19 cellular contexts compared by ENCODE assay signal in the genomic region with DNA sequence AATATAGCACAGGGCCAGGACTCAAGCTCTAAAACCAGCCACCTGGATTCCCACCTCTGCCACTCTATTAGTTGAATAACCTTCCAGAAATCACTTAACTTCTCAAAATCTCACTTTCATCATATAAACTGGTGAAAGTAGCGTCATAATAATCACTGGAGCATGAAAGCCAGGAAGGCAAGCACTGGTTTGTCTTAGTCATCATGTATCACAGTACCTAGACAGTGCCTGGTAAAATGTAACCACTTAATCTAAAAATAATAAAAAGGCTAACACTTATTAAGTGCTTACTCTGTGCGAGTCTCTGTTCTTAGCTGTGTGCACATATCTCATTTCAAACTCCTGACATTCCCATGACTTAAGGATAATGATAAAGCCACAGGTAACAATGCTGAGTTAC.
"Had no signal": no experiment of that assay in that cellular context is flagged by ENCODE, and none has a peak within 500 bp of the region (broad histone marks: within the 10 kb centered on the region; RNA-seq: fewer than 3 reads in every experiment).

No MANE protein-coding gene starts in this region.

- H3K4me3 Mint-ChIP-seq: brain; dendritic cell treated with granulocyte-macrophage colony-stimulating factor and Interleukin-4, amounts not matched to agents 40 ng/mL and 50 ng/mL, for 4 days; effector memory CD8-positive, alpha-beta T cell; naive B cell had no signal

- H3K27ac ChIP-seq: right atrium auricular region, skin epidermis, stomach, thoracic aorta had no signal

- DNase-seq: activated CD4-positive, alpha-beta T cell treated with anti-CD3 and anti-CD28 coated beads, Interleukin-2, amount 50 U/mL, for 4 hours; activated effector memory CD4-positive, alpha-beta T cell treated with Interleukin-2 at 50 U/mL for 16 hours; activated T-cell treated with anti-CD3 and anti-CD28 coated beads, Interleukin-2, amount 50 U/mL, for 1 hour; amniotic stem cell; effector memory CD8-positive, alpha-beta T cell; erythroblast; hypothalamus; left colon; naive B cell; posterior cingulate gyrus; stomach had no signal

- H3K36me3 ChIP-seq: right atrium auricular region, stomach, thoracic aorta had no signal

- H3K4me3 ChIP-seq: lung, right atrium auricular region, skin epidermis, stomach, thoracic aorta had no signal

- H3K27me3 ChIP-seq: right atrium auricular region, stomach had no signal

- H3K9me3 Mint-ChIP-seq: brain; dendritic cell treated with granulocyte-macrophage colony-stimulating factor and Interleukin-4, amounts not matched to agents 40 ng/mL and 50 ng/mL, for 4 days had no signal

- ATAC-seq: activated CD4-positive, CD25-positive, alpha-beta regulatory T cell treated with anti-CD3 and anti-CD28 coated beads, Interleukin-2, amount 50 U/mL, for 24 hours; activated naive CD4-positive, alpha-beta T cell treated with anti-CD3 and anti-CD28 coated beads, Interleukin-2, amount 50 U/mL, for 72 hours; effector memory CD8-positive, alpha-beta T cell; left colon had no signal

- H3K9me3 ChIP-seq: right atrium auricular region, stomach, thoracic aorta had no signal

- H3K4me1 Mint-ChIP-seq: naive B cell had no signal

- H3K4me1 ChIP-seq: right atrium auricular region, stomach had no signal

- H3K36me3 Mint-ChIP-seq: activated naive CD4-positive, alpha-beta T cell treated with anti-CD3 and anti-CD28 coated beads, Interleukin-2, amount 50 U/mL, for 72 hours; brain; naive B cell had no signal

- H3K27me3 Mint-ChIP-seq: dendritic cell treated with granulocyte-macrophage colony-stimulating factor and Interleukin-4, amounts not matched to agents 40 ng/mL and 50 ng/mL, for 4 days; effector memory CD8-positive, alpha-beta T cell had no signal

- H3K27ac Mint-ChIP-seq: activated naive CD4-positive, alpha-beta T cell treated with anti-CD3 and anti-CD28 coated beads, Interleukin-2, amount 50 U/mL, for 72 hours; dendritic cell treated with granulocyte-macrophage colony-stimulating factor and Interleukin-4, amounts not matched to agents 40 ng/mL and 50 ng/mL, for 4 days; effector memory CD8-positive, alpha-beta T cell; naive B cell had no signal
